ENCODE assay signal across 9 cellular contexts in genomic region chr18:26460449-26461091, GRCh38.
DNase-seq lines count a peak whose midpoint lies in the region; ATAC-seq, FAIRE-seq and TF ChIP-seq lines count a peak whose summit lies in the region.
"Had no signal": no experiment of that assay in that cellular context is flagged by ENCODE, and none has a peak within 500 bp of the region (broad histone marks: within the 10 kb centered on the region; RNA-seq: fewer than 3 reads in every experiment).

No MANE protein-coding gene starts in this region.

- H3K79me2 ChIP-seq in astrocyte (ENCODE audit: insufficient read depth, low read length) (no peaks in the 10 kb centered on the region), GM23338 (replicated peaks; ENCODE audit: insufficient read depth) (no peaks in the 10 kb centered on the region)

- no peaks in the 10 kb centered on the region for H3F3A ChIP-seq in GM23338 (replicated peaks; ENCODE audit: low read depth)

- H3K4me3 ChIP-seq in astrocyte (ENCODE audit: insufficient read depth, low read depth, low read length) (no peak overlapping the region), GM23338 (no peak overlapping the region), kidney (ENCODE audit: low read length in 2 of 2) (no peak overlapping the region)

- no peak for TF ChIP-seq CTCF in astrocyte (IDR thresholded peaks at IDR 0.05; ENCODE audit: insufficient read depth, low read depth, low read length)
- TF ChIP-seq CTCF in activated CD8-positive, alpha-beta T cell treated with anti-CD3 and anti-CD28 coated beads for 36 hours (IDR thresholded peaks at IDR 0.05), result no peak
- TF ChIP-seq CTCF in GM23338 (conservative IDR thresholded peaks at IDR 0.05; ENCODE audit: low read depth in 2 of 2), result no peak
- TF ChIP-seq CTCF in kidney (IDR thresholded peaks at IDR 0.05; ENCODE audit: borderline replicate concordance, extremely low read depth, insufficient read depth), result no peak

- H3K4me1 Mint-ChIP-seq in astrocyte (ENCODE audit: low read depth, unreplicated experiment), result peaks cover 21% of the 10 kb centered on the region
- H3K4me1 Mint-ChIP-seq in activated CD8-positive, alpha-beta T cell treated with anti-CD3 and anti-CD28 coated beads for 36 hours (ENCODE audit: low read depth), result peaks cover 9% of the 10 kb centered on the region
- H3K4me1 Mint-ChIP-seq in GM23338, result peaks cover 22% of the 10 kb centered on the region

- FAIRE-seq in astrocyte (lab: Jason Lieb, UNC) (no peak), kidney (lab: Jason Lieb, UNC) (no peak)

- H3K4me1 ChIP-seq in astrocyte (ENCODE audit: insufficient read depth, low read length) (peaks cover 26% of the 10 kb centered on the region), GM23338 (ENCODE audit: insufficient read depth) (peaks cover 15% of the 10 kb centered on the region), kidney (ENCODE audit: control insufficient read depth in 1 of 2, insufficient read depth in 1 of 2, low read depth in 1 of 2, low read length in 2 of 2) (no peaks in the 10 kb centered on the region)

- no peaks in the 10 kb centered on the region for H3K36me3 ChIP-seq in astrocyte (ENCODE audit: insufficient read depth, low read length)
- no peaks in the 10 kb centered on the region for H3K36me3 ChIP-seq in GM23338 (ENCODE audit: insufficient read depth)
- H3K36me3 ChIP-seq in kidney (ENCODE audit: control insufficient read depth in 1 of 2, insufficient read depth in 2 of 2, low read length in 2 of 2), result peaks cover 3 to 5% of the 10 kb centered on the region in 2 donors

- CTCF ChIA-PET in activated CD8-positive, alpha-beta T cell treated with anti-CD3 and anti-CD28 coated beads for 36 hours (lab: Charles Lee), result interaction anchor here (1.2 kb wide), 1 partner anchor 26 kb away, joined by 3 read pairs; no protein-coding TSS in a partner anchor

- H4K20me1 ChIP-seq in astrocyte (ENCODE audit: insufficient read depth, low read length), result no peaks in the 10 kb centered on the region
- H4K20me1 ChIP-seq in GM23338 (replicated peaks; ENCODE audit: insufficient read depth), result no peaks in the 10 kb centered on the region

- H3K9me3 ChIP-seq in astrocyte (ENCODE audit: insufficient read depth, low read depth, low read length) (no peaks in the 10 kb centered on the region), kidney (ENCODE audit: control insufficient read depth in 1 of 2, low read length in 2 of 2) (no peaks in the 10 kb centered on the region)

- H3K27ac ChIP-seq in astrocyte (ENCODE audit: low read depth, low read length) (peak overlapping the region; percentile 29), GM23338 (ENCODE audit: low read depth) (no peak overlapping the region), kidney (ENCODE audit: low read depth in 2 of 2, low read length in 2 of 2) (no peak overlapping the region)
- H3K27ac ChIP-seq: C4-2B had no signal

- H3K4me2 ChIP-seq in astrocyte (ENCODE audit: low read length), result no peak overlapping the region
- no peak overlapping the region for H3K4me2 ChIP-seq in GM23338

- intact Hi-C loops in activated CD8-positive, alpha-beta T cell treated with anti-CD3 and anti-CD28 coated beads for 36 hours (cut with micrococcal nuclease), result no loop called here
- intact Hi-C loops in kidney (cut with DNase I), result no loop called here

- H3K27me3 ChIP-seq in astrocyte (ENCODE audit: insufficient read depth, low read length), result no peaks in the 10 kb centered on the region
- no peaks in the 10 kb centered on the region for H3K27me3 ChIP-seq in GM23338 (ENCODE audit: insufficient read depth)

- no peaks in the 10 kb centered on the region for H3K27me3 Mint-ChIP-seq in astrocyte (ENCODE audit: low read depth, unreplicated experiment)
- H3K27me3 Mint-ChIP-seq in activated CD8-positive, alpha-beta T cell treated with anti-CD3 and anti-CD28 coated beads for 36 hours, result no peaks in the 10 kb centered on the region
- peaks cover 16% of the 10 kb centered on the region for H3K27me3 Mint-ChIP-seq in GM23338 (ENCODE audit: insufficient read depth, low read depth, poor library complexity)

- H3K9me2 ChIP-seq in GM23338 (ENCODE audit: insufficient read depth), result no peaks in the 10 kb centered on the region

- H3K9ac ChIP-seq in astrocyte (ENCODE audit: low read length) (peak overlapping the region; percentile 3), kidney (ENCODE audit: low read length in 2 of 2) (no peak overlapping the region)

- no peak overlapping the region for H3K4me3 Mint-ChIP-seq in astrocyte (ENCODE audit: unreplicated experiment)
- no peak overlapping the region for H3K4me3 Mint-ChIP-seq in activated CD8-positive, alpha-beta T cell treated with anti-CD3 and anti-CD28 coated beads for 36 hours
- no peak overlapping the region for H3K4me3 Mint-ChIP-seq in GM23338

- H3K27ac Mint-ChIP-seq in astrocyte (ENCODE audit: unreplicated experiment) (peak overlapping the region; percentile 14), GM23338 (no peak overlapping the region)
- no peak overlapping the region for H3K27ac Mint-ChIP-seq in activated CD8-positive, alpha-beta T cell treated with anti-CD3 and anti-CD28 coated beads for 36 hours

- H3K9me3 Mint-ChIP-seq in astrocyte (ENCODE audit: unreplicated experiment), result no peaks in the 10 kb centered on the region
- no peaks in the 10 kb centered on the region for H3K9me3 Mint-ChIP-seq in activated CD8-positive, alpha-beta T cell treated with anti-CD3 and anti-CD28 coated beads for 36 hours
- H3K9me3 Mint-ChIP-seq in GM23338, result no peaks in the 10 kb centered on the region

- POLR2A ChIA-PET in activated CD8-positive, alpha-beta T cell treated with anti-CD3 and anti-CD28 coated beads for 36 hours (lab: Charles Lee), result no interaction called here

- H2AFZ ChIP-seq in astrocyte (ENCODE audit: low read depth, low read length) (no peak overlapping the region), GM23338 (no peak overlapping the region)

- DNase-seq in COR-L47 (lab: John Stamatoyannopoulos, UW) (peak; percentile 92), astrocyte (ENCODE audit: low read depth) (peak; percentile 87), SIG-M5 (lab: John Stamatoyannopoulos, UW) (no peak), GM23338 (ENCODE audit: low spot score) (no peak), kidney (no peak)
- DNase-seq in activated CD8-positive, alpha-beta T cell treated with anti-CD3 and anti-CD28 coated beads for 36 hours, result no peak

- H3K36me3 Mint-ChIP-seq in astrocyte (ENCODE audit: low read depth, unreplicated experiment) (peaks cover 23% of the 10 kb centered on the region), GM23338 (ENCODE audit: low read depth) (peaks cover 5% of the 10 kb centered on the region; the same call in 1 of the 3 replicates)
- H3K36me3 Mint-ChIP-seq in activated CD8-positive, alpha-beta T cell treated with anti-CD3 and anti-CD28 coated beads for 36 hours (ENCODE audit: low read depth), result no peaks in the 10 kb centered on the region

- peak; percentile 73 for ATAC-seq in GM19452 (IDR thresholded peaks at IDR 0.05; ENCODE audit: unreplicated experiment)
- ATAC-seq in HG03354 (IDR thresholded peaks at IDR 0.05; ENCODE audit: poor library complexity, severe bottlenecking, unreplicated experiment), result peak; percentile 82
- ATAC-seq in activated CD8-positive, alpha-beta T cell treated with anti-CD3 and anti-CD28 coated beads for 36 hours, result no peak
- ATAC-seq in GM23338, result no peak

TF ChIP-seq in GM23338, 12 proteins besides CTCF, POLR2A, EP300 and RAD21:
- TF ChIP-seq ZNF114 (CRISPR knock-in tag; IDR thresholded peaks at IDR 0.05) (no peak), NANOG (IDR thresholded peaks at IDR 0.05; ENCODE audit: borderline replicate concordance) (no peak), ETS1 (IDR thresholded peaks at IDR 0.05) (no peak), EZH2 (IDR thresholded peaks at IDR 0.05; ENCODE audit: low read depth, unreplicated experiment) (no peak), REST (IDR thresholded peaks at IDR 0.05; ENCODE audit: unreplicated experiment) (no peak)
TF ChIP-seq in GM23338: peak in this region for 0.

Comparison
In these comparisons a context has a peak if more than half of its experiments do, and no peak if none do; other contexts are left out.
1. DNase-seq: peak in COR-L47 (single experiment) and astrocyte (single experiment); none in SIG-M5 (single experiment), activated CD8-positive, alpha-beta T cell treated with anti-CD3 and anti-CD28 coated beads for 36 hours (single experiment), GM23338 (single experiment) and kidney (single experiment).
2. ATAC-seq: peak in GM19452 (single experiment) and HG03354 (single experiment); none in activated CD8-positive, alpha-beta T cell treated with anti-CD3 and anti-CD28 coated beads for 36 hours (single experiment) and GM23338 (single experiment).